In the genomic region with DNA sequence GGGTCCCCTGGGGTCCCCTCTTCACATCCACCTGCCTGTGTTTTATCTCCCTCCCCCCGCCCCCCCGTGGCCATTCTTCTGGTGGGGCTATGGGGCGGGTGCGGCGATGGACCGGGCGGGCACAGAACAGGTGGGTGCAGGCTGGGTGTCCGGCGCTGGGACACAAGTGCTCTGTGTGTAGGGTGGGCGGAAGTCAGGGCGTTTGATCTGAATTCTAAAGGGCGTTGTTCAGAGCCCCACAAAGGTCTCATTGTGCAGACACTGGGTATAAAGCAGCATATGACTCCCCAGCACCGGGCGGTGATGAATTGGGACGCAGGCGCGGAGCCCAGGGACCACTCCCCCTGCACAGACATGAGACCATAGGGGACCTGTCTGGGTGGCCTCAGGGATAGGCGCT, we compare ENCODE assay signal across 23 cellular contexts. TPM values are rescaled to one million over a fixed set of nuclear protein-coding genes. Genes with fewer than 3 reads are reported as not detected.
DNase-seq lines count a peak whose midpoint lies in the region; ATAC-seq and TF ChIP-seq lines count a peak whose summit lies in the region.
"Had no signal": no experiment of that assay in that cellular context is flagged by ENCODE, and none has a peak within 500 bp of the region (broad histone marks: within the 10 kb centered on the region; RNA-seq: fewer than 3 reads in every experiment).

A gene (plus strand): TSS at position 296 of the 400 bp plus-strand sequence. CDS start 484 bp downstream, outside the sequence.

- H3K4me1 ChIP-seq in right lobe of liver = peaks cover 0 to 60% (median 13%) of the 10 kb centered on the region in 4 donors
- H3K4me1 ChIP-seq: parathyroid adenoma had no signal

- H3K27me3 ChIP-seq in dorsolateral prefrontal cortex (peaks cover 0 to 64% (median 9%) of the 10 kb centered on the region in 45 donors), right lobe of liver (no peaks in the 10 kb centered on the region)

- TF ChIP-seq POLR2A in right lobe of liver (IDR thresholded peaks at IDR 0.05) = no peak

- ATAC-seq in right lobe of liver (no peak), GM21717 (IDR thresholded peaks at IDR 0.05; ENCODE audit: unreplicated experiment) (no peak)
- ATAC-seq: activated CD8-positive, alpha-beta T cell treated with anti-CD3 and anti-CD28 coated beads, Interleukin-2, amount 10 ng/mL, durations not matched to agents 7 days and 5 days; activated T-cell treated with anti-CD3 and anti-CD28 coated beads, Interleukin-2, amount 50 U/mL, for 4 hours; HCT116; left ventricle myocardium superior had no signal

- 73% methylated on average over 11 of the region's 18 CpGs for WGBS in right lobe of liver (ENCODE audit: insufficient coverage, low coverage, low lambda C conversion rate, missing lambda C conversion rate)

- peak within 1 kb of the TSS in 57 of 59 donors; percentile 43 to 96 (median 84) for H3K27ac ChIP-seq in dorsolateral prefrontal cortex
- H3K27ac ChIP-seq in right lobe of liver = no peak within 1 kb of the TSS
- no peak within 1 kb of the TSS for H3K27ac ChIP-seq in coronary artery
- H3K27ac ChIP-seq: epithelial cell of prostate, parathyroid adenoma, PC-9 had no signal

- no peaks in the 10 kb centered on the region for H3K9me3 ChIP-seq in right lobe of liver

- intact Hi-C loops in dorsolateral prefrontal cortex (cut with DNase I) = loop anchor here in 1 of 2 donors (2.0 kb wide), 1 partner anchor 40 kb away; no protein-coding TSS in a partner anchor
- intact Hi-C loops in right lobe of liver (cut with DNase I) = no loop called here

- peaks cover 0 to 10% (median 0%) of the 10 kb centered on the region in 4 donors for H3K36me3 ChIP-seq in right lobe of liver

- H3K4me3 ChIP-seq in dorsolateral prefrontal cortex (peak within 1 kb of the TSS in 57 of 59 donors; percentile 7 to 68 (median 44)), right lobe of liver (no peak within 1 kb of the TSS), coronary artery (no peak within 1 kb of the TSS)
- H3K4me3 ChIP-seq: PC-9, smooth muscle cell had no signal

- TF ChIP-seq CTCF in dorsolateral prefrontal cortex (IDR thresholded peaks at IDR 0.05 in 54 of 56, conservative IDR thresholded peaks at IDR 0.05 in 2 of 56; ENCODE audit: low read depth in 1 of 56, partially characterized antibody in 56 of 56) = no peak
- TF ChIP-seq CTCF in right lobe of liver (IDR thresholded peaks at IDR 0.05) = no peak
- no peak for TF ChIP-seq CTCF in coronary artery (IDR thresholded peaks at IDR 0.05)

- DNase-seq in HT-29 (ENCODE audit: low spot score) (no peak), dorsolateral prefrontal cortex (peak; percentile 6 to 85 (median 73)), right lobe of liver (no peak), putamen (ENCODE audit: low spot score) (peak; percentile 83), glomerular visceral epithelial cell (ENCODE audit: extremely low spot score) (no peak), HCEC 1CT (no peak), coronary artery (ENCODE audit: low spot score) (no peak)
- DNase-seq: ACHN; activated CD4-positive, CD25-positive, alpha-beta regulatory T cell; activated CD8-positive, alpha-beta T cell treated with anti-CD3 and anti-CD28 coated beads, Interleukin-2, amount 10 ng/mL, durations not matched to agents 7 days and 5 days; activated T-cell treated with anti-CD3 and anti-CD28 coated beads, Interleukin-2, amount 50 U/mL, for 4 hours; cortex of kidney; DND-41; foreskin fibroblast; left ventricle myocardium superior; MM.1S; PC-9; stimulated activated CD4-positive, alpha-beta T cell treated with anti-CD3 and anti-CD28 coated beads, Interleukin-4, amount 100 ng/mL, for 1 hour had no signal

RNA-seq across cellular contexts. Expression of the gene that starts here (rescaled TPM):
- 45.9 and 52.6 TPM in 2 replicates for total RNA-seq in HT-29 (2014; rRNA removed; shearing (Covaris generic))
- total RNA-seq in dorsolateral prefrontal cortex (100 to 1,000 TPM in 2 of 120 experiments, 10 to 100 TPM in 101, 1 to 10 TPM in 17; 2.2 to 150 (median 24.8) TPM), right lobe of liver (100 to 1,000 TPM; 120 to 329 (median 205) TPM)
- total RNA-seq: activated CD8-positive, alpha-beta T cell treated with anti-CD3 and anti-CD28 coated beads, Interleukin-2, amount 10 ng/mL, durations not matched to agents 7 days and 5 days; activated T-cell treated with anti-CD3 and anti-CD28 coated beads, Interleukin-2, amount 50 U/mL, for 4 hours; left ventricle myocardium superior; PC-9; smooth muscle cell had no signal

Comparison
In these comparisons a context has a peak if more than half of its experiments do, and no peak if none do; other contexts are left out.
1. DNase-seq: peak in dorsolateral prefrontal cortex (10 of 10) and putamen (single experiment); none in HT-29 (single experiment), right lobe of liver (0 of 3), glomerular visceral epithelial cell (single experiment), HCEC 1CT (single experiment) and coronary artery (single experiment).
2. H3K27ac ChIP-seq: peak in dorsolateral prefrontal cortex (57 of 59); none in right lobe of liver (0 of 3) and coronary artery (0 of 2).
3. H3K4me3 ChIP-seq: peak in dorsolateral prefrontal cortex (57 of 59); none in right lobe of liver (0 of 3) and coronary artery (single experiment).